10 cellular contexts compared by ENCODE assay signal in genomic region chr12:122395319-122395718, GRCh38. TPM values are rescaled to one million over a fixed set of nuclear protein-coding genes. Genes with fewer than 3 reads are reported as not detected.
DNase-seq lines count a peak whose midpoint lies in the region; ATAC-seq and TF ChIP-seq lines count a peak whose summit lies in the region.
"Had no signal": no experiment of that assay in that cellular context is flagged by ENCODE, and none has a peak within 500 bp of the region (broad histone marks: within the 10 kb centered on the region; RNA-seq: fewer than 3 reads in every experiment).

No MANE protein-coding gene starts in this region.

- no peak overlapping the region for H2AFZ ChIP-seq in OCI-LY7 (ENCODE audit: low read length)

- H3K27ac ChIP-seq in AG04450 (ENCODE audit: low read depth, low read length) (peak overlapping the region; percentile 69), OCI-LY7 (ENCODE audit: low read depth, low read length, poor library complexity, severe bottlenecking) (no peak overlapping the region)

- H3K4me2 ChIP-seq in OCI-LY7 (ENCODE audit: low read length), result no peak overlapping the region

- H3K27ac Mint-ChIP-seq in naive thymus-derived CD8-positive, alpha-beta T cell, result peak overlapping the region; percentile 45 to 90 (median 78)

- H3K4me1 Mint-ChIP-seq in naive thymus-derived CD8-positive, alpha-beta T cell, result peaks cover 14 to 52% (median 39%) of the 10 kb centered on the region in 4 donors
- H3K4me1 Mint-ChIP-seq in activated T-cell treated with anti-CD3 and anti-CD28 coated beads, Interleukin-2, amount 50 U/mL, for 4 hours (ENCODE audit: low read depth), result peaks cover 49% of the 10 kb centered on the region

- DNase-seq in AG04450 (ENCODE audit: low read depth, low spot score) (peak; percentile 54), HS-5 (ENCODE audit: low read depth) (peak; percentile 81), dermis blood vessel endothelial cell (peak; percentile 70), OCI-LY7 (ENCODE audit: low spot score) (no peak), NCI-H526 (lab: John Stamatoyannopoulos, UW) (no peak), SW480 (ENCODE audit: low spot score) (no peak)
- DNase-seq in naive thymus-derived CD8-positive, alpha-beta T cell, result no peak
- no peak for DNase-seq in activated T-cell treated with anti-CD3 and anti-CD28 coated beads, Interleukin-2, amount 50 U/mL, for 4 hours
- DNase-seq: activated gamma-delta T cell treated with Interleukin-2 at 50 U/mL for 16 hours, NCI-H1694 had no signal

- no TSS peak for BruUV-seq in OCI-LY7 (replicated peaks; lab: Mats Ljungman, UMichigan)

- no peaks in the 10 kb centered on the region for H3K9me3 Mint-ChIP-seq in naive thymus-derived CD8-positive, alpha-beta T cell
- no peaks in the 10 kb centered on the region for H3K9me3 Mint-ChIP-seq in activated T-cell treated with anti-CD3 and anti-CD28 coated beads, Interleukin-2, amount 50 U/mL, for 4 hours

- no peaks in the 10 kb centered on the region for H3K27me3 Mint-ChIP-seq in naive thymus-derived CD8-positive, alpha-beta T cell
- no peaks in the 10 kb centered on the region for H3K27me3 Mint-ChIP-seq in activated T-cell treated with anti-CD3 and anti-CD28 coated beads, Interleukin-2, amount 50 U/mL, for 4 hours (ENCODE audit: low read depth)

- no peaks in the 10 kb centered on the region; the same call in 1 of the 2 replicates for H3K9me2 ChIP-seq in OCI-LY7 (ENCODE audit: insufficient read depth, low read length)

- H3K79me2 ChIP-seq in OCI-LY7 (ENCODE audit: insufficient read depth, low read depth, low read length), result no peaks in the 10 kb centered on the region

- no peak for ATAC-seq in naive thymus-derived CD8-positive, alpha-beta T cell
- ATAC-seq in activated T-cell treated with anti-CD3 and anti-CD28 coated beads, Interleukin-2, amount 50 U/mL, for 4 hours, result no peak

- H3K27me3 ChIP-seq in AG04450 (ENCODE audit: control insufficient read depth, insufficient read depth, low read length), result no peaks in the 10 kb centered on the region

- H4K20me1 ChIP-seq in OCI-LY7 (ENCODE audit: insufficient read depth, low read length), result no peaks in the 10 kb centered on the region

- no peaks in the 10 kb centered on the region for H3K36me3 ChIP-seq in OCI-LY7 (ENCODE audit: insufficient read depth, low read length)

- no peak overlapping the region for H3K4me3 Mint-ChIP-seq in naive thymus-derived CD8-positive, alpha-beta T cell
- H3K4me3 Mint-ChIP-seq in activated T-cell treated with anti-CD3 and anti-CD28 coated beads, Interleukin-2, amount 50 U/mL, for 4 hours, result no peak overlapping the region

- H3K4me3 ChIP-seq in AG04450 (ENCODE audit: low read depth, low read length) (no peak overlapping the region), OCI-LY7 (ENCODE audit: low read depth, low read length, poor library complexity, severe bottlenecking) (no peak overlapping the region)

- no peaks in the 10 kb centered on the region for H3K9me3 ChIP-seq in AG04450 (ENCODE audit: control insufficient read depth, insufficient read depth, low read length)
- no peaks in the 10 kb centered on the region for H3K9me3 ChIP-seq in OCI-LY7 (ENCODE audit: low read length)

- peaks cover 0 to 6% (median 2%) of the 10 kb centered on the region in 3 donors for H3K36me3 Mint-ChIP-seq in naive thymus-derived CD8-positive, alpha-beta T cell
- peaks cover 11% of the 10 kb centered on the region for H3K36me3 Mint-ChIP-seq in activated T-cell treated with anti-CD3 and anti-CD28 coated beads, Interleukin-2, amount 50 U/mL, for 4 hours (ENCODE audit: insufficient read depth)

- CTCF ChIA-PET in AG04450 (lab: Charles Lee) (interaction anchor here (1.8 to 2.6 kb wide), 2 partner anchors 39 to 76 kb away, joined by 7 to 9 read pairs; no protein-coding TSS in a partner anchor), OCI-LY7 (lab: Charles Lee; ENCODE audit: unreplicated experiment) (interaction anchor here (0.6 kb wide), 1 partner anchor 79 kb away, joined by 3 read pairs; no protein-coding TSS in a partner anchor)

- peaks cover 13% of the 10 kb centered on the region for H3K4me1 ChIP-seq in OCI-LY7 (ENCODE audit: insufficient read depth, low read length, poor library complexity, severe bottlenecking)

- POLR2A ChIA-PET in AG04450 (lab: Yijun Ruan, JAX), result interaction anchor here (1.0 to 1.3 kb wide), 2 partner anchors 27 to 132 kb away, joined by 3 read pairs; partner anchors contain the start of genes KNTC1 and RSRC2
- POLR2A ChIA-PET in naive thymus-derived CD8-positive, alpha-beta T cell (lab: Charles Lee), result interaction anchor here (0.7 to 1.5 kb wide), 3 partner anchors 90 to 131 kb away, joined by 3 read pairs; partner anchors contain the start of genes KNTC1 and RSRC2
- POLR2A ChIA-PET in OCI-LY7 (lab: Charles Lee), result no interaction called here

- TF ChIP-seq CTCF in AG04450 (IDR thresholded peaks at IDR 0.05; ENCODE audit: low read depth, low read length) (no peak), OCI-LY7 (conservative IDR thresholded peaks at IDR 0.05; ENCODE audit: low read length) (no peak)

- intact Hi-C loops in OCI-LY7 (cut with micrococcal nuclease; ENCODE audit: unreplicated experiment), result no loop called here

RNA-seq across cellular contexts. Expression of gene CLIP1, which starts 27.1 kb away (rescaled TPM):
- 62.0 and 63.6 TPM in 2 replicates for polyA plus RNA-seq in AG04450 (2011; rRNA removed)
- 124 and 139 TPM in 2 replicates for polyA minus RNA-seq in AG04450 (2011; rRNA and poly(A)+ RNA removed)
- total RNA-seq in dermis blood vessel endothelial cell, result 49.5 and 51.1 TPM in 2 replicates
- 10 to 100 TPM; 39.5 to 48.7 TPM for total RNA-seq in naive thymus-derived CD8-positive, alpha-beta T cell
- 10 to 100 TPM in 1 of 3 donors, 1 to 10 TPM in 2; 6.3 to 20.4 (median 9.4) TPM for polyA plus RNA-seq in naive thymus-derived CD8-positive, alpha-beta T cell
- 11.2 and 15.3 TPM in 2 replicates for total RNA-seq in OCI-LY7 (2014; rRNA removed; shearing (Covaris generic))
- 25.6 and 26.2 TPM in 2 replicates for total RNA-seq in OCI-LY7 (2022)
- total RNA-seq in activated T-cell treated with anti-CD3 and anti-CD28 coated beads, Interleukin-2, amount 50 U/mL, for 4 hours, result 10 to 100 TPM; 52.6 to 61.1 (median 53.1) TPM

Comparison
In these comparisons a context has a peak if more than half of its experiments do, and no peak if none do; other contexts are left out.
1. DNase-seq: peak in AG04450 (single experiment), HS-5 (single experiment) and dermis blood vessel endothelial cell (single experiment); none in naive thymus-derived CD8-positive, alpha-beta T cell (0 of 10), OCI-LY7 (single experiment), NCI-H526 (0 of 2), SW480 (single experiment) and activated T-cell treated with anti-CD3 and anti-CD28 coated beads, Interleukin-2, amount 50 U/mL, for 4 hours (single experiment).